ENCODE assay signal across 32 cellular contexts in genomic region chr14:54646576-54647130, GRCh38.
DNase-seq lines count a peak whose midpoint lies in the region; ATAC-seq and TF ChIP-seq lines count a peak whose summit lies in the region.
"Had no signal": no experiment of that assay in that cellular context is flagged by ENCODE, and none has a peak within 500 bp of the region (broad histone marks: within the 10 kb centered on the region; RNA-seq: fewer than 3 reads in every experiment).

No MANE protein-coding gene starts in this region.

- TF ChIP-seq POLR2A in transverse colon (IDR thresholded peaks at IDR 0.05): no peak

- H3K27me3 Mint-ChIP-seq in activated CD4-positive, alpha-beta T cell treated with anti-CD3 and anti-CD28 coated beads for 36 hours: peaks cover 9% of the 10 kb centered on the region
- H3K27me3 Mint-ChIP-seq in activated naive CD8-positive, alpha-beta T cell treated with anti-CD3 and anti-CD28 coated beads, Interleukin-2, amount 50 U/mL, for 24 hours: peaks cover 7% of the 10 kb centered on the region
- H3K27me3 Mint-ChIP-seq in osteocyte (ENCODE audit: unreplicated experiment): no peaks in the 10 kb centered on the region
- H3K27me3 Mint-ChIP-seq: brain, IgD-negative memory B cell, memory B cell had no signal

- WGBS in transverse colon (ENCODE audit: low coverage in 1 of 2), 2 donors: 64 to 66% methylated on average over 2 of the region's 2 CpGs

- ATAC-seq in activated CD4-positive, alpha-beta T cell treated with anti-CD3 and anti-CD28 coated beads for 36 hours: peak; percentile 57
- ATAC-seq in activated naive CD8-positive, alpha-beta T cell treated with anti-CD3 and anti-CD28 coated beads, Interleukin-2, amount 50 U/mL, for 24 hours: peak; percentile 57
- ATAC-seq: esophagus mucosa had no signal

- H3K9me3 ChIP-seq in transverse colon: no peaks in the 10 kb centered on the region
- H3K9me3 ChIP-seq: ovary, Peyer's patch had no signal

- intact Hi-C loops in activated CD4-positive, alpha-beta T cell treated with anti-CD3 and anti-CD28 coated beads for 36 hours (cut with DNase I, micrococcal nuclease): loop anchor here in 1 of 2 experiments (2.0 kb wide), 1 partner anchor 26 kb away; no protein-coding TSS in a partner anchor
- intact Hi-C loops in transverse colon (cut with DNase I; ENCODE audit: low total_unique reads): no loop called here

- H3K4me1 Mint-ChIP-seq in activated CD4-positive, alpha-beta T cell treated with anti-CD3 and anti-CD28 coated beads for 36 hours: peaks cover 17% of the 10 kb centered on the region
- peaks cover 18% of the 10 kb centered on the region for H3K4me1 Mint-ChIP-seq in activated naive CD8-positive, alpha-beta T cell treated with anti-CD3 and anti-CD28 coated beads, Interleukin-2, amount 50 U/mL, for 24 hours
- H3K4me1 Mint-ChIP-seq in osteocyte (ENCODE audit: unreplicated experiment): peaks cover 31% of the 10 kb centered on the region
- H3K4me1 Mint-ChIP-seq: immature natural killer cell had no signal

- no peaks in the 10 kb centered on the region for H3K36me3 Mint-ChIP-seq in activated CD4-positive, alpha-beta T cell treated with anti-CD3 and anti-CD28 coated beads for 36 hours (ENCODE audit: low read depth)
- H3K36me3 Mint-ChIP-seq in activated naive CD8-positive, alpha-beta T cell treated with anti-CD3 and anti-CD28 coated beads, Interleukin-2, amount 50 U/mL, for 24 hours (ENCODE audit: low read depth): no peaks in the 10 kb centered on the region
- no peaks in the 10 kb centered on the region for H3K36me3 Mint-ChIP-seq in osteocyte (ENCODE audit: unreplicated experiment)
- H3K36me3 Mint-ChIP-seq: brain, IgD-negative memory B cell, immature natural killer cell, memory B cell had no signal

- no peak for DNase-seq in activated CD4-positive, alpha-beta T cell treated with anti-CD3 and anti-CD28 coated beads for 36 hours
- DNase-seq in activated CD4-positive, alpha-beta T cell treated with anti-CD3 and anti-CD28 coated beads for 4 hours: no peak
- DNase-seq in activated naive CD8-positive, alpha-beta T cell treated with anti-CD3 and anti-CD28 coated beads, Interleukin-2, amount 50 U/mL, for 24 hours: no peak
- no peak for DNase-seq in osteocyte (ENCODE audit: extremely low spot score, unreplicated experiment)
- no peak for DNase-seq in transverse colon
- no peak for DNase-seq in NCI-H526 treated with DMSO at 0.1 percent for 48 hours (lab: John Stamatoyannopoulos, UW)
- DNase-seq in GM13977 (ENCODE audit: low spot score): no peak
- no peak for DNase-seq in hippocampal formation (lab: John Stamatoyannopoulos, UW)
- DNase-seq: activated CD8-positive, alpha-beta memory T cell treated with anti-CD3 and anti-CD28 coated beads for 24 hours; activated gamma-delta T cell; activated T-cell treated with anti-CD3 and anti-CD28 coated beads for 4 hours; cerebellar nuclear complex; DMS79; GF-D8; HCEC 1CT; immature natural killer cell; NCI-H1092; NCI-H1694; NCI-H446; nephron progenitor cell; ovary; Peyer's patch; SHP77; small intestine; stimulated activated naive CD4-positive, alpha-beta T cell had no signal

- no peaks in the 10 kb centered on the region for H3K36me3 ChIP-seq in transverse colon
- H3K36me3 ChIP-seq: ovary, Peyer's patch had no signal

- no peaks in the 10 kb centered on the region for H3K27me3 ChIP-seq in transverse colon
- H3K27me3 ChIP-seq: ovary, Peyer's patch had no signal

- no peak overlapping the region for H3K4me3 Mint-ChIP-seq in activated CD4-positive, alpha-beta T cell treated with anti-CD3 and anti-CD28 coated beads for 36 hours
- H3K4me3 Mint-ChIP-seq in activated naive CD8-positive, alpha-beta T cell treated with anti-CD3 and anti-CD28 coated beads, Interleukin-2, amount 50 U/mL, for 24 hours: peak overlapping the region; percentile 18
- no peak overlapping the region for H3K4me3 Mint-ChIP-seq in osteocyte (ENCODE audit: unreplicated experiment)
- H3K4me3 Mint-ChIP-seq: brain; IgD-negative memory B cell; immature natural killer cell; memory B cell; nephron progenitor cell; T-helper 2 cell treated with Interferon-gamma antibody and Interleukin-4, amounts not matched to agents 5 μg/mL and 100 μg/mL, for 36 hours had no signal

- H3K27ac ChIP-seq in transverse colon: peak overlapping the region in 3 of 4 donors; percentile 1 to 51 (median 27)
- H3K27ac ChIP-seq: 22Rv1, C4-2B, ovary, Peyer's patch had no signal

- no peak for TF ChIP-seq EP300 in transverse colon (IDR thresholded peaks at IDR 0.05; ENCODE audit: low read depth)

- H3K4me3 ChIP-seq in transverse colon: no peak overlapping the region
- H3K4me3 ChIP-seq: ovary, Peyer's patch had no signal

- TF ChIP-seq CTCF in osteocyte (IDR thresholded peaks at IDR 0.05): no peak
- no peak for TF ChIP-seq CTCF in transverse colon (IDR thresholded peaks at IDR 0.05)
- TF ChIP-seq CTCF in GM13977 (IDR thresholded peaks at IDR 0.05; ENCODE audit: extremely low read depth, insufficient read depth, missing control alignments): no peak

- POLR2A ChIA-PET in activated CD4-positive, alpha-beta T cell treated with anti-CD3 and anti-CD28 coated beads for 36 hours (lab: Charles Lee): interaction anchor here (0.6 kb wide), 1 partner anchor 208 kb away, joined by 7 read pairs; no protein-coding TSS in a partner anchor

- CTCF ChIA-PET in activated CD4-positive, alpha-beta T cell treated with anti-CD3 and anti-CD28 coated beads for 36 hours (lab: Charles Lee): interaction anchor here (1.9 kb wide), 1 partner anchor 83 kb away, joined by 4 read pairs; no protein-coding TSS in a partner anchor

- peaks cover 0 to 43% (median 8%) of the 10 kb centered on the region in 4 donors for H3K4me1 ChIP-seq in transverse colon

- in situ Hi-C loops in transverse colon (cut with MboI; ENCODE audit: low pct_ligation_motif_present in 1 of 4, low pct_unique_long_range_greater_than_20kb in 1 of 4, low sequenced_read_pairs in 3 of 4): loop anchor here in 1 of 4 donors (10.0 kb wide), 1 partner anchor 128 kb away; no protein-coding TSS in a partner anchor
- in situ Hi-C loops in GM13977 (cut with MboI; ENCODE audit: low pct_unique_long_range_greater_than_20kb, low sequenced_read_pairs, unreplicated experiment): no loop called here

- H3K27ac Mint-ChIP-seq in activated CD4-positive, alpha-beta T cell treated with anti-CD3 and anti-CD28 coated beads for 36 hours: peak overlapping the region; percentile 59
- H3K27ac Mint-ChIP-seq in activated naive CD8-positive, alpha-beta T cell treated with anti-CD3 and anti-CD28 coated beads, Interleukin-2, amount 50 U/mL, for 24 hours: peak overlapping the region; percentile 84
- peak overlapping the region; percentile 32 for H3K27ac Mint-ChIP-seq in osteocyte (ENCODE audit: unreplicated experiment)
- H3K27ac Mint-ChIP-seq: brain; immature natural killer cell; memory B cell; nephron progenitor cell; T-helper 2 cell treated with Interferon-gamma antibody and Interleukin-4, amounts not matched to agents 5 μg/mL and 100 μg/mL, for 36 hours had no signal

- no peaks in the 10 kb centered on the region for H3K9me3 Mint-ChIP-seq in activated CD4-positive, alpha-beta T cell treated with anti-CD3 and anti-CD28 coated beads for 36 hours (ENCODE audit: low read depth)
- no peaks in the 10 kb centered on the region for H3K9me3 Mint-ChIP-seq in activated naive CD8-positive, alpha-beta T cell treated with anti-CD3 and anti-CD28 coated beads, Interleukin-2, amount 50 U/mL, for 24 hours
- H3K9me3 Mint-ChIP-seq in osteocyte (ENCODE audit: unreplicated experiment): no peaks in the 10 kb centered on the region
- H3K9me3 Mint-ChIP-seq: brain; IgD-negative memory B cell; immature natural killer cell; memory B cell; nephron progenitor cell; T-helper 2 cell treated with Interferon-gamma antibody and Interleukin-4, amounts not matched to agents 5 μg/mL and 100 μg/mL, for 36 hours had no signal

Comparison
In these comparisons a context has a peak if more than half of its experiments do, and no peak if none do; other contexts are left out.
1. H3K27ac Mint-ChIP-seq: peak in every context shown above with its lines; median percentile 84 in activated naive CD8-positive, alpha-beta T cell treated with anti-CD3 and anti-CD28 coated beads, Interleukin-2, amount 50 U/mL, for 24 hours; 59 in activated CD4-positive, alpha-beta T cell treated with anti-CD3 and anti-CD28 coated beads for 36 hours; 32 in osteocyte.